Comparison of ENCODE assay signal across 21 cellular contexts in the genomic region with DNA sequence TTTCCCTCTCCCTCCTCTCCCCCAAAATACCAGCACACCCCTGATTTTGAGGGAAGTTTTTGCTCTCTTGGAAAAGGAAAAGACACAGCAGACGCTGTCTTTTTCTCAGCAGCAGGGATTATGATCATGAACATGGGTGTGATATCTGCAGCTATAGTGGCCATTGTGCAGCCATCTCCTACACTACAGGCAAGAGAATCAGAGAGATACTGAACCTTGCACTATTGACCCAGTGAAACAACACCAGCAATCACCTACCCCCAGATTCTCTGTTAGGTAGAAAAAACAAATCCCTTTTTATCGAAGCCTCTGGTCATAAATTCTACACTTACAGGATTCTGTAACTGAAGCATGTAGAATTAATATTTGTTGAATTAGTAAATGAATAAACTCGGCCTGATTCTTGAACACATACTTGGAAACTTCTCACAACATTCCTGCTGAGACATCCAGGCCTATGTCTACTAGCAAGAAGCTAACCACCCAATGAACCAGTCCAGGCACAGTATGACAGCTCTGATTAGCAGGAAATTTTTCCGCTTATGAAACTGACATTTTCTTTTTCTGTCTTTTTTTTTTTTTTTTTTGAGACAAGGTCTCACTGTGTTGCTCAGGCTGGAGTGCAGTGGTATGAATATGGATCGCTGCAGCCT.
"Had no signal": no experiment of that assay in that cellular context is flagged by ENCODE, and none has a peak within 500 bp of the region (broad histone marks: within the 10 kb centered on the region; RNA-seq: fewer than 3 reads in every experiment).

No MANE protein-coding gene starts in this region.

- H3K27ac ChIP-seq: adrenal gland, epithelial cell of prostate, thyroid gland had no signal

- FAIRE-seq: urothelium cell line had no signal

- H3K27me3 ChIP-seq: adrenal gland, gastroesophageal sphincter, thyroid gland had no signal

- H3K9me3 ChIP-seq: adrenal gland, gastroesophageal sphincter, thyroid gland had no signal

- H3K4me3 Mint-ChIP-seq: activated naive CD4-positive, alpha-beta T cell treated with anti-CD3 and anti-CD28 coated beads, Interleukin-2, amount 10 ng/mL, durations not matched to agents 7 days and 5 days; brain; central memory CD8-positive, alpha-beta T cell; dendritic cell treated with granulocyte-macrophage colony-stimulating factor and Interleukin-4, amounts not matched to agents 40 ng/mL and 50 ng/mL, for 4 days; effector memory CD8-positive, alpha-beta T cell; natural killer cell; T-helper 17 cell; WTC11 had no signal

- ATAC-seq: effector memory CD8-positive, alpha-beta T cell; gastroesophageal sphincter; left cardiac atrium; natural killer cell; T-helper 17 cell; WTC11 had no signal

- H3K27ac Mint-ChIP-seq: activated naive CD4-positive, alpha-beta T cell treated with anti-CD3 and anti-CD28 coated beads, Interleukin-2, amount 10 ng/mL, durations not matched to agents 7 days and 5 days; activated T-helper 2 cell treated with anti-CD3 and anti-CD28 coated beads, Interferon-gamma antibody, Interleukin-2, Interleukin-4, amounts not matched to agents 10 μg/mL and 5 μg/mL and 100 μg/mL, durations not matched to agents 14 hours and 24 hours and 36 hours; dendritic cell treated with granulocyte-macrophage colony-stimulating factor and Interleukin-4, amounts not matched to agents 40 ng/mL and 50 ng/mL, for 4 days; effector memory CD8-positive, alpha-beta T cell; natural killer cell; T-helper 17 cell; WTC11 had no signal

- H3K4me3 ChIP-seq: adrenal gland, gastroesophageal sphincter, thyroid gland had no signal

- H3K9me3 Mint-ChIP-seq: activated naive CD4-positive, alpha-beta T cell treated with anti-CD3 and anti-CD28 coated beads, Interleukin-2, amount 10 ng/mL, durations not matched to agents 7 days and 5 days; activated T-helper 2 cell treated with anti-CD3 and anti-CD28 coated beads, Interferon-gamma antibody, Interleukin-2, Interleukin-4, amounts not matched to agents 10 μg/mL and 5 μg/mL and 100 μg/mL, durations not matched to agents 14 hours and 24 hours and 36 hours; central memory CD8-positive, alpha-beta T cell; dendritic cell treated with granulocyte-macrophage colony-stimulating factor and Interleukin-4, amounts not matched to agents 40 ng/mL and 50 ng/mL, for 4 days; effector memory CD8-positive, alpha-beta T cell; natural killer cell; WTC11 had no signal

- H3K36me3 ChIP-seq: adrenal gland, gastroesophageal sphincter, thyroid gland had no signal

- H3K36me3 Mint-ChIP-seq: activated naive CD4-positive, alpha-beta T cell treated with anti-CD3 and anti-CD28 coated beads, Interleukin-2, amount 10 ng/mL, durations not matched to agents 7 days and 5 days; brain; natural killer cell; WTC11 had no signal

- DNase-seq: activated CD4-positive, alpha-beta T cell treated with anti-CD3 and anti-CD28 coated beads for 48 hours; activated naive CD4-positive, alpha-beta T cell treated with anti-CD3 and anti-CD28 coated beads, Interleukin-2, amount 10 ng/mL, durations not matched to agents 7 days and 5 days; activated T-cell treated with anti-CD3 and anti-CD28 coated beads for 4 hours; adrenal gland; effector memory CD8-positive, alpha-beta T cell; hippocampal formation; left cardiac atrium; mammary epithelial cell; natural killer cell; occipital lobe; stimulated activated CD4-positive, alpha-beta T cell treated with anti-CD3 and anti-CD28 coated beads, Interleukin-4, amount 100 ng/mL, for 4 hours; T-helper 17 cell; thyroid gland had no signal

- H3K27me3 Mint-ChIP-seq: central memory CD8-positive, alpha-beta T cell; T-helper 17 cell had no signal
